Comparison of ENCODE assay signal across 8 cellular contexts in genomic region chr2:173571021-173571821, GRCh38.
DNase-seq lines count a peak whose midpoint lies in the region; ATAC-seq and TF ChIP-seq lines count a peak whose summit lies in the region.

No MANE protein-coding gene starts in this region.

- H3K36me3 ChIP-seq in Loucy (ENCODE audit: insufficient read depth, low read length) (no peaks in the 10 kb centered on the region), SK-N-MC (ENCODE audit: insufficient read depth, low read length) (no peaks in the 10 kb centered on the region), iPS-20b (ENCODE audit: insufficient read depth, low read depth, low read length) (no peaks in the 10 kb centered on the region)

- TF ChIP-seq CTCF in Loucy (conservative IDR thresholded peaks at IDR 0.05; ENCODE audit: low read length), result peak; percentile 43

- H3K9me3 ChIP-seq in Loucy (ENCODE audit: insufficient read depth, low read depth, low read length) (no peaks in the 10 kb centered on the region), SK-N-MC (ENCODE audit: low read depth, low read length) (no peaks in the 10 kb centered on the region), iPS-20b (ENCODE audit: insufficient read depth, low read depth, low read length) (no peaks in the 10 kb centered on the region)

- H3K79me2 ChIP-seq in Loucy (ENCODE audit: insufficient read depth, low read length), result no peaks in the 10 kb centered on the region

- ATAC-seq in HG03378 (IDR thresholded peaks at IDR 0.05; ENCODE audit: unreplicated experiment), result no peak
- no peak for ATAC-seq in GM18861 (IDR thresholded peaks at IDR 0.05; ENCODE audit: unreplicated experiment)
- ATAC-seq in GM21360 (IDR thresholded peaks at IDR 0.05; ENCODE audit: unreplicated experiment), result no peak

- H4K20me1 ChIP-seq in Loucy (ENCODE audit: insufficient read depth, low read length, poor library complexity, severe bottlenecking), result no peaks in the 10 kb centered on the region

- no peak overlapping the region for H3K4me3 ChIP-seq in Loucy (ENCODE audit: low read length, poor library complexity, severe bottlenecking)
- peak overlapping the region; percentile 22; the same call in 1 of the 2 replicates for H3K4me3 ChIP-seq in SK-N-MC
- H3K4me3 ChIP-seq in iPS-20b (ENCODE audit: low read length), result peak overlapping the region; percentile 52

- H3K9ac ChIP-seq in Loucy (ENCODE audit: low read depth, low read length, poor library complexity, severe bottlenecking) (no peak overlapping the region), SK-N-MC (ENCODE audit: insufficient read length) (no peak overlapping the region), iPS-20b (ENCODE audit: low read depth, low read length) (peak overlapping the region; percentile 47; the same call in 1 of the 2 replicates)

- no peaks in the 10 kb centered on the region for H3F3A ChIP-seq in Loucy (ENCODE audit: low read depth)

- H3K27ac ChIP-seq in SK-N-MC (no peak overlapping the region), iPS-20b (ENCODE audit: low read length) (no peak overlapping the region)

- H2AFZ ChIP-seq in Loucy (ENCODE audit: low read length), result peak overlapping the region; percentile 79

- DNase-seq in DMS153 (lab: John Stamatoyannopoulos, UW) (peak; percentile 89), SK-N-MC (ENCODE audit: low read depth, low spot score) (no peak)
- DNase-seq in activated naive CD4-positive, alpha-beta T cell (lab: John Stamatoyannopoulos, UW), result no peak

- no peak overlapping the region for H3K4me2 ChIP-seq in Loucy (ENCODE audit: low read depth, low read length, poor library complexity, severe bottlenecking)

- peaks cover 8% of the 10 kb centered on the region for H3K4me1 ChIP-seq in Loucy (ENCODE audit: insufficient read depth, low read length, poor library complexity, severe bottlenecking)
- peaks cover 26% of the 10 kb centered on the region for H3K4me1 ChIP-seq in iPS-20b (ENCODE audit: insufficient read depth, low read length)

- no peaks in the 10 kb centered on the region for H3K9me2 ChIP-seq in Loucy (replicated peaks; ENCODE audit: low read depth, low read length)

- H3K27me3 ChIP-seq in Loucy (ENCODE audit: insufficient read depth, low read length, poor library complexity, severe bottlenecking) (no peaks in the 10 kb centered on the region), iPS-20b (ENCODE audit: insufficient read depth, low read length) (no peaks in the 10 kb centered on the region)
